Comparison of ENCODE assay signal across 25 cellular contexts in genomic region chr9:127504887-127505251, GRCh38. TPM values are rescaled to one million over a fixed set of nuclear protein-coding genes. Genes with fewer than 3 reads are reported as not detected.
DNase-seq lines count a peak whose midpoint lies in the region; ATAC-seq and TF ChIP-seq lines count a peak whose summit lies in the region.
"Had no signal": no experiment of that assay in that cellular context is flagged by ENCODE, and none has a peak within 500 bp of the region (broad histone marks: within the 10 kb centered on the region; RNA-seq: fewer than 3 reads in every experiment).

No MANE protein-coding gene starts in this region.

- no peaks in the 10 kb centered on the region for H3K27me3 Mint-ChIP-seq in stimulated activated naive CD8-positive, alpha-beta T cell treated with anti-CD3 and anti-CD28 coated beads, Interleukin-15, amount 100 ng/mL, for 72 hours
- H3K27me3 Mint-ChIP-seq: activated CD4-positive, alpha-beta T cell treated with anti-CD3 and anti-CD28 coated beads for 36 hours; CD8-positive, alpha-beta memory T cell; dendritic cell treated with granulocyte-macrophage colony-stimulating factor and Interleukin-4, amounts not matched to agents 40 ng/mL and 50 ng/mL, for 4 days had no signal

- H2AFZ ChIP-seq in osteoblast (ENCODE audit: low read length): no peak overlapping the region

- H3K9me3 ChIP-seq in ascending aorta: no peaks in the 10 kb centered on the region
- H3K9me3 ChIP-seq in osteoblast (ENCODE audit: low read depth, low read length): no peaks in the 10 kb centered on the region
- no peaks in the 10 kb centered on the region for H3K9me3 ChIP-seq in upper lobe of right lung
- H3K9me3 ChIP-seq: left ventricle myocardium inferior had no signal

- no peaks in the 10 kb centered on the region for H3K4me1 Mint-ChIP-seq in stimulated activated naive CD8-positive, alpha-beta T cell treated with anti-CD3 and anti-CD28 coated beads, Interleukin-15, amount 100 ng/mL, for 72 hours
- H3K4me1 Mint-ChIP-seq: activated CD4-positive, alpha-beta T cell treated with anti-CD3 and anti-CD28 coated beads for 36 hours; CD8-positive, alpha-beta memory T cell; nephron progenitor cell had no signal

- no peak overlapping the region for H3K4me2 ChIP-seq in osteoblast (ENCODE audit: insufficient read depth, low read length)
- H3K4me2 ChIP-seq: KMS-11 had no signal

- no peak overlapping the region for H3K4me3 Mint-ChIP-seq in stimulated activated naive CD8-positive, alpha-beta T cell treated with anti-CD3 and anti-CD28 coated beads, Interleukin-15, amount 100 ng/mL, for 72 hours
- H3K4me3 Mint-ChIP-seq: activated CD4-positive, alpha-beta T cell treated with anti-CD3 and anti-CD28 coated beads for 36 hours; CD8-positive, alpha-beta memory T cell; dendritic cell treated with granulocyte-macrophage colony-stimulating factor and Interleukin-4, amounts not matched to agents 40 ng/mL and 50 ng/mL, for 4 days; nephron progenitor cell had no signal

- H3K79me2 ChIP-seq in osteoblast (ENCODE audit: insufficient read depth, low read length): peaks cover 67% of the 10 kb centered on the region

- no peak for ATAC-seq in upper lobe of right lung
- no peak for ATAC-seq in GM21447 (IDR thresholded peaks at IDR 0.05; ENCODE audit: unreplicated experiment)
- ATAC-seq in stimulated activated naive CD8-positive, alpha-beta T cell treated with anti-CD3 and anti-CD28 coated beads, Interleukin-15, amount 100 ng/mL, for 72 hours: no peak
- ATAC-seq: activated CD4-positive, alpha-beta T cell treated with anti-CD3 and anti-CD28 coated beads for 36 hours; Panc1 had no signal

- peaks cover under 1 to 6% of the 10 kb centered on the region in 2 donors for H3K4me1 ChIP-seq in ascending aorta
- H3K4me1 ChIP-seq in osteoblast (ENCODE audit: insufficient read depth, low read length): no peaks in the 10 kb centered on the region
- H3K4me1 ChIP-seq in upper lobe of right lung: no peaks in the 10 kb centered on the region

- H3K4me3 ChIP-seq in ascending aorta (no peak overlapping the region), osteoblast (ENCODE audit: insufficient read depth, low read length) (no peak overlapping the region), upper lobe of right lung (no peak overlapping the region)
- H3K4me3 ChIP-seq: cardiac muscle cell, left ventricle myocardium inferior had no signal

- intact Hi-C loops in ascending aorta (cut with DNase I) (loop anchor here (1.0 to 10.0 kb wide), 2 partner anchors 81 to 420 kb away; no protein-coding TSS in a partner anchor), upper lobe of right lung (cut with DNase I) (loop anchor here (5.0 kb wide), 1 partner anchor 82 kb away; no protein-coding TSS in a partner anchor)

- DNase-seq in DMS53 (lab: John Stamatoyannopoulos, UW) (peak; percentile 29), DMS53 treated with DMSO at 0.1 percent for 48 hours (lab: John Stamatoyannopoulos, UW; ENCODE audit: unreplicated experiment) (no peak), ascending aorta (ENCODE audit: low spot score in 2 of 2) (no peak), osteoblast (ENCODE audit: insufficient read length, low spot score, missing footprints) (no peak), upper lobe of right lung (peak; percentile 57)
- no peak for DNase-seq in activated CD4-positive, alpha-beta T cell treated with anti-CD3 and anti-CD28 coated beads for 48 hours
- no peak for DNase-seq in stimulated activated naive CD8-positive, alpha-beta T cell treated with anti-CD3 and anti-CD28 coated beads, Interleukin-15, amount 100 ng/mL, for 72 hours
- DNase-seq: 8988T; activated CD4-positive, alpha-beta T cell treated with anti-CD3 and anti-CD28 coated beads for 36 hours; activated naive CD4-positive, alpha-beta T cell treated with Interleukin-2 at 50 U/mL for 16 hours; activated T-cell treated with anti-CD3 and anti-CD28 coated beads, Interleukin-2, amount 50 U/mL, for 48 hours; amniotic stem cell; CD8-positive, alpha-beta memory T cell; DMS153; GDM1; left ventricle myocardium inferior; NCI-H1436 treated with DMSO at 0.1 percent for 48 hours; NCI-H524 treated with DMSO at 0.1 percent for 48 hours; nephron progenitor cell; NK-92 treated with Interleukin-12 subunit alpha and Interleukin-12 subunit beta, amount 100 ng/mL, for 24 hours had no signal

- H3K27me3 ChIP-seq in ascending aorta (no peaks in the 10 kb centered on the region), osteoblast (ENCODE audit: insufficient read depth, low read length) (no peaks in the 10 kb centered on the region), upper lobe of right lung (no peaks in the 10 kb centered on the region)
- H3K27me3 ChIP-seq: cardiac muscle cell had no signal

- H3K27ac ChIP-seq in ascending aorta (peak overlapping the region; percentile 45 to 50), osteoblast (ENCODE audit: low read depth, low read length) (peak overlapping the region; percentile 28), upper lobe of right lung (no peak overlapping the region)
- H3K27ac ChIP-seq: KMS-11 had no signal

- H3K36me3 ChIP-seq in ascending aorta: peaks cover 32 to 78% of the 10 kb centered on the region in 2 donors
- peaks cover 89% of the 10 kb centered on the region for H3K36me3 ChIP-seq in osteoblast (ENCODE audit: insufficient read depth, low read length)
- peaks cover 88% of the 10 kb centered on the region for H3K36me3 ChIP-seq in upper lobe of right lung

- no peaks in the 10 kb centered on the region for H3K9me3 Mint-ChIP-seq in stimulated activated naive CD8-positive, alpha-beta T cell treated with anti-CD3 and anti-CD28 coated beads, Interleukin-15, amount 100 ng/mL, for 72 hours
- H3K9me3 Mint-ChIP-seq: CD8-positive, alpha-beta memory T cell; dendritic cell treated with granulocyte-macrophage colony-stimulating factor and Interleukin-4, amounts not matched to agents 40 ng/mL and 50 ng/mL, for 4 days; nephron progenitor cell had no signal

- peaks cover 19% of the 10 kb centered on the region for H4K20me1 ChIP-seq in osteoblast (ENCODE audit: insufficient read depth, low read length)

- no peak for TF ChIP-seq CTCF in ascending aorta (IDR thresholded peaks at IDR 0.05)
- no peak for TF ChIP-seq CTCF in osteoblast (IDR thresholded peaks at IDR 0.05; ENCODE audit: extremely low read depth, low read depth, low read length)
- no peak for TF ChIP-seq CTCF in upper lobe of right lung (IDR thresholded peaks at IDR 0.05)

- H3K27ac Mint-ChIP-seq in stimulated activated naive CD8-positive, alpha-beta T cell treated with anti-CD3 and anti-CD28 coated beads, Interleukin-15, amount 100 ng/mL, for 72 hours: no peak overlapping the region
- H3K27ac Mint-ChIP-seq: activated CD4-positive, alpha-beta T cell treated with anti-CD3 and anti-CD28 coated beads for 36 hours; dendritic cell treated with granulocyte-macrophage colony-stimulating factor and Interleukin-4, amounts not matched to agents 40 ng/mL and 50 ng/mL, for 4 days; nephron progenitor cell had no signal

RNA-seq across cellular contexts. Expression of gene LRSAM1, which starts 53.6 kb away (rescaled TPM):
- total RNA-seq in ascending aorta (22.8 TPM), osteoblast (12.3 and 13.0 TPM in 2 replicates), upper lobe of right lung (18.8 TPM)

RNA-seq across cellular contexts. Expression of gene RPL12, which starts 53.7 kb away (rescaled TPM):
- total RNA-seq in ascending aorta (1,924 TPM), osteoblast (1,103 and 1,259 TPM in 2 replicates), upper lobe of right lung (1,020 TPM)

Comparison
In these comparisons a context has a peak if more than half of its experiments do, and no peak if none do; other contexts are left out.
1. DNase-seq: peak in DMS53 (single experiment) and upper lobe of right lung (single experiment); none in DMS53 treated with DMSO at 0.1 percent for 48 hours (single experiment), ascending aorta (0 of 2), osteoblast (single experiment), activated CD4-positive, alpha-beta T cell treated with anti-CD3 and anti-CD28 coated beads for 48 hours (single experiment) and stimulated activated naive CD8-positive, alpha-beta T cell treated with anti-CD3 and anti-CD28 coated beads, Interleukin-15, amount 100 ng/mL, for 72 hours (0 of 2).